In the genomic region with DNA sequence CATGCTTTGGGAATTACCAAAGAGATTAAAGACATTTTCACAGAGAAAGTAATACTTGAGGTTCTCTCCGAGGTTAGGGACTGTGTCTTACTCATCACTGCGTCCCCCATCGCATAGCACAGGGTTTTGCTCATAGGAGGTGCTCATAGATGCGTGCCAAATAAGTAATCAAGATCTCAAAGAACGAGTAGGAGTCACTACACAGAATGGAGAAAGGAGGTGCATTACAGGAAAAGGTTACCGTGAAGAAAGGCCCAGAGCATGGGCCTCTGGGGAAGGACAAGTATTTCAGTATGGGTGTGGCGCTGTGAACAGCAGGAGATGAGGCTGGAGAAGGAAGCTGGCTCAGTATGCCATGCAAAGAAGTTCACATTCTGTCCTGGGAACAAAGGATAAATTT, we compare ENCODE assay signal across 24 cellular contexts.
DNase-seq lines count a peak whose midpoint lies in the region; ATAC-seq, FAIRE-seq and TF ChIP-seq lines count a peak whose summit lies in the region.
"Had no signal": no experiment of that assay in that cellular context is flagged by ENCODE, and none has a peak within 500 bp of the region (broad histone marks: within the 10 kb centered on the region; RNA-seq: fewer than 3 reads in every experiment).

No MANE protein-coding gene starts in this region.

- 57 to 61% methylated on average over 7 of the region's 7 CpGs for WGBS in esophagus, 2 donors

- H3K4me1 ChIP-seq in esophagus (ENCODE audit: control insufficient read depth in 2 of 2, insufficient read depth in 2 of 2, low read length in 1 of 2) = peaks cover 0 to 9% of the 10 kb centered on the region in 2 donors

- H3K27ac ChIP-seq in esophagus (ENCODE audit: low read depth in 2 of 2, low read length in 1 of 2) = peak overlapping the region; percentile 87 to 95
- H3K27ac ChIP-seq: ovary, thyroid gland had no signal

- no peak overlapping the region for H3K4me3 ChIP-seq in esophagus (ENCODE audit: low read depth in 1 of 2, low read length in 2 of 2)
- H3K4me3 ChIP-seq: ovary, thyroid gland had no signal

- no peak for FAIRE-seq in frontal cortex (lab: Jason Lieb, UNC)
- FAIRE-seq: H54, small intestine had no signal

- H3K9me3 ChIP-seq in esophagus (ENCODE audit: control insufficient read depth in 2 of 2, insufficient read depth in 1 of 2, low read depth in 1 of 2, low read length in 1 of 2) = no peaks in the 10 kb centered on the region
- H3K9me3 ChIP-seq: ovary, thyroid gland had no signal

- DNase-seq in Daoy (ENCODE audit: low read depth) (peak; percentile 70), NCI-H226 (peak; percentile 78), omental fat pad (ENCODE audit: low spot score) (no peak), DMS114 treated with DMSO at 0.1 percent for 48 hours (lab: John Stamatoyannopoulos, UW; ENCODE audit: unreplicated experiment) (no peak), frontal cortex (ENCODE audit: low spot score in 2 of 2) (no peak), NCI-H524 treated with DMSO at 0.1 percent for 48 hours (lab: John Stamatoyannopoulos, UW) (no peak), hepatic stellate cell (ENCODE audit: low spot score) (no peak)
- DNase-seq: activated CD4-positive, alpha-beta T cell treated with anti-CD3 and anti-CD28 coated beads for 1 hour; activated CD8-positive, alpha-beta memory T cell treated with anti-CD3 and anti-CD28 coated beads for 24 hours; activated naive CD4-positive, alpha-beta T cell treated with anti-CD3 and anti-CD28 coated beads, Interleukin-2, amount 50 U/mL, for 16 hours; activated T-cell treated with anti-CD3 and anti-CD28 coated beads, Interleukin-2, amount 50 U/mL, for 4 hours; aorta; CD4-positive, alpha-beta T cell; DMS53; effector memory CD8-positive, alpha-beta T cell; naive B cell; NCI-H1092; ovary; small intestine; stimulated activated CD4-positive, alpha-beta T cell treated with anti-CD3 and anti-CD28 coated beads, Interleukin-2, amount 100 ng/mL, for 48 hours; stimulated activated naive CD4-positive, alpha-beta T cell treated with Interleukin-2 at 50 U/mL for 16 hours had no signal

- H3K36me3 ChIP-seq in esophagus (ENCODE audit: control insufficient read depth in 2 of 2, insufficient read depth in 2 of 2, low read length in 1 of 2) = no peaks in the 10 kb centered on the region
- H3K36me3 ChIP-seq: ovary, thyroid gland had no signal

- peak; percentile 46 for ATAC-seq in omental fat pad (ENCODE audit: low FRiP score)
- ATAC-seq: activated T-cell treated with anti-CD3 and anti-CD28 coated beads, Interleukin-2, amount 50 U/mL, for 4 hours; effector memory CD8-positive, alpha-beta T cell had no signal

- no peak for TF ChIP-seq CTCF in omental fat pad (IDR thresholded peaks at IDR 0.05)

- no peaks in the 10 kb centered on the region for H3K27me3 ChIP-seq in esophagus (ENCODE audit: control insufficient read depth in 1 of 2, insufficient read depth in 2 of 2, low read length in 2 of 2)
- H3K27me3 ChIP-seq: ovary, thyroid gland had no signal

Comparison
In these comparisons a context has a peak if more than half of its experiments do, and no peak if none do; other contexts are left out.
1. DNase-seq: peak in Daoy (single experiment) and NCI-H226 (single experiment); none in omental fat pad (single experiment), DMS114 treated with DMSO at 0.1 percent for 48 hours (single experiment), frontal cortex (0 of 2), NCI-H524 treated with DMSO at 0.1 percent for 48 hours (single experiment) and hepatic stellate cell (single experiment).